In genomic region chr11:35711924-35712323, GRCh38 we compare ENCODE assay signal across 23 cellular contexts.
"Had no signal": no experiment of that assay in that cellular context is flagged by ENCODE, and none has a peak within 500 bp of the region (broad histone marks: within the 10 kb centered on the region; RNA-seq: fewer than 3 reads in every experiment).

No MANE protein-coding gene starts in this region.

- H2AFZ ChIP-seq: parathyroid adenoma had no signal

- H3K9me3 ChIP-seq: left lung, lower lobe of right lung, mucosa of descending colon, neutrophil, sigmoid colon, stomach, thyroid gland had no signal

- H3K4me1 Mint-ChIP-seq: mesothelial cell of epicardium, neural crest cell had no signal

- ATAC-seq: effector memory CD8-positive, alpha-beta T cell; left lung; lower lobe of right lung; mucosa of descending colon; natural killer cell treated with Interleukin-12 subunit alpha and Interleukin-12 subunit beta and Interleukin-15 and Interleukin-18, amount 100 ng/mL, for 72 hours; stimulated activated effector memory CD8-positive, alpha-beta T cell treated with anti-CD3 and anti-CD28 coated beads, Interleukin-12 subunit alpha, Interleukin-12 subunit beta, amount 100 ng/mL, for 72 hours had no signal

- H3K4me3 ChIP-seq: left lung, lower lobe of right lung, mucosa of descending colon, sigmoid colon, stomach, thyroid gland had no signal

- H3K27ac ChIP-seq: left lung, lower lobe of right lung, neutrophil, parathyroid adenoma, sigmoid colon, stomach, thyroid gland had no signal

- H3K9ac ChIP-seq: parathyroid adenoma had no signal

- H3K27me3 ChIP-seq: left lung, neutrophil, sigmoid colon, stomach, thyroid gland had no signal

- H3K79me2 ChIP-seq: parathyroid adenoma had no signal

- H3K9me3 Mint-ChIP-seq: mesothelial cell of epicardium, neural crest cell had no signal

- H3K4me1 ChIP-seq: left lung, lower lobe of right lung, parathyroid adenoma, stomach had no signal

- H3K4me3 Mint-ChIP-seq: effector memory CD8-positive, alpha-beta T cell; mesothelial cell of epicardium; naive B cell; natural killer cell treated with Interleukin-12 subunit alpha and Interleukin-12 subunit beta and Interleukin-15 and Interleukin-18, amount 100 ng/mL, for 72 hours; neural crest cell; stimulated activated effector memory CD8-positive, alpha-beta T cell treated with anti-CD3 and anti-CD28 coated beads, Interleukin-12 subunit alpha, Interleukin-12 subunit beta, amount 100 ng/mL, for 72 hours; type B pancreatic cell had no signal

- H3K27ac Mint-ChIP-seq: mesothelial cell of epicardium; progenitor cell of endocrine pancreas; stimulated activated effector memory CD8-positive, alpha-beta T cell treated with anti-CD3 and anti-CD28 coated beads, Interleukin-12 subunit alpha, Interleukin-12 subunit beta, amount 100 ng/mL, for 72 hours; type B pancreatic cell had no signal

- H3K27me3 Mint-ChIP-seq: effector memory CD8-positive, alpha-beta T cell; naive B cell; natural killer cell treated with Interleukin-12 subunit alpha and Interleukin-12 subunit beta and Interleukin-15 and Interleukin-18, amount 100 ng/mL, for 72 hours; progenitor cell of endocrine pancreas; type B pancreatic cell had no signal

- DNase-seq: cerebellar nuclear complex; cortex of kidney; effector memory CD8-positive, alpha-beta T cell; kidney; left lung; lower lobe of right lung; mucosa of descending colon; naive B cell; sigmoid colon; stimulated activated CD4-positive, alpha-beta T cell treated with anti-CD3 and anti-CD28 coated beads, Interleukin-2, amount 100 ng/mL, for 24 hours; stimulated activated CD4-positive, alpha-beta T cell treated with anti-CD3 and anti-CD28 coated beads, Interleukin-4, amount 100 ng/mL, for 24 hours; stimulated activated naive CD4-positive, alpha-beta T cell treated with Interleukin-2 at 50 U/mL for 16 hours; stomach; thyroid gland had no signal

- FAIRE-seq: frontal cortex, kidney had no signal

- H3K36me3 Mint-ChIP-seq: mesothelial cell of epicardium had no signal

- H3K36me3 ChIP-seq: left lung, lower lobe of right lung, neutrophil, sigmoid colon, stomach, thyroid gland had no signal
